ENCODE assay signal across 1 cellular context in genomic region chr3:42979044-42979962, GRCh38.
A peak's percentile ranks its signal among the peaks of the same experiment; 100 is the strongest.
TF ChIP-seq lines count a peak whose summit lies in the region.

GASK1A (plus strand) TSS chr3:42979311; CDS start chr3:42979643, 332 bp downstream.

TF ChIP-seq in WTC11, 78 proteins besides CTCF, POLR2A, EP300 and RAD21 (continued from another document):
- TF ChIP-seq E2F5 (CRISPR knock-in tag; IDR thresholded peaks at IDR 0.05) (peak; percentile 62; the same call in 1 of the 2 replicates), TEAD1 (CRISPR knock-in tag; IDR thresholded peaks at IDR 0.05) (peak; percentile 53), TP53 (CRISPR knock-in tag; IDR thresholded peaks at IDR 0.05) (0 out of 2 replicates have a peak, but pooled peaks have one; percentile 33), ZNF317 (CRISPR knock-in tag; IDR thresholded peaks at IDR 0.05; ENCODE audit: borderline replicate concordance, low read depth) (no peak), CREM (CRISPR knock-in tag; IDR thresholded peaks at IDR 0.05) (peak; percentile 65; the same call in 1 of the 2 replicates), ZNF423 (CRISPR knock-in tag; IDR thresholded peaks at IDR 0.05) (no peak), MLX (CRISPR knock-in tag; IDR thresholded peaks at IDR 0.05) (no peak), FOXK1 (CRISPR knock-in tag; IDR thresholded peaks at IDR 0.05) (peak; percentile 10; the same call in 1 of the 2 replicates), ZBTB21 (CRISPR knock-in tag; IDR thresholded peaks at IDR 0.05; ENCODE audit: borderline replicate concordance) (0 out of 2 replicates have a peak, but pooled peaks have one; percentile 43), ARID4B (CRISPR knock-in tag; IDR thresholded peaks at IDR 0.05; ENCODE audit: borderline replicate concordance) (peak; percentile 23; the same call in 1 of the 2 replicates), SP1 (CRISPR knock-in tag; conservative IDR thresholded peaks at IDR 0.05) (peak; percentile 67), FOXP1 (CRISPR knock-in tag; IDR thresholded peaks at IDR 0.05; ENCODE audit: borderline replicate concordance) (peak; percentile 85), PRRX2 (CRISPR knock-in tag; IDR thresholded peaks at IDR 0.05) (0 out of 2 replicates have a peak, but pooled peaks have one; percentile 6), MYBL2 (CRISPR knock-in tag; IDR thresholded peaks at IDR 0.05) (peak; percentile 71; the same call in 1 of the 2 replicates), HMGXB4 (CRISPR knock-in tag; IDR thresholded peaks at IDR 0.05) (peak; percentile 94)
